ENCODE assay signal across 8 cellular contexts in the genomic region with DNA sequence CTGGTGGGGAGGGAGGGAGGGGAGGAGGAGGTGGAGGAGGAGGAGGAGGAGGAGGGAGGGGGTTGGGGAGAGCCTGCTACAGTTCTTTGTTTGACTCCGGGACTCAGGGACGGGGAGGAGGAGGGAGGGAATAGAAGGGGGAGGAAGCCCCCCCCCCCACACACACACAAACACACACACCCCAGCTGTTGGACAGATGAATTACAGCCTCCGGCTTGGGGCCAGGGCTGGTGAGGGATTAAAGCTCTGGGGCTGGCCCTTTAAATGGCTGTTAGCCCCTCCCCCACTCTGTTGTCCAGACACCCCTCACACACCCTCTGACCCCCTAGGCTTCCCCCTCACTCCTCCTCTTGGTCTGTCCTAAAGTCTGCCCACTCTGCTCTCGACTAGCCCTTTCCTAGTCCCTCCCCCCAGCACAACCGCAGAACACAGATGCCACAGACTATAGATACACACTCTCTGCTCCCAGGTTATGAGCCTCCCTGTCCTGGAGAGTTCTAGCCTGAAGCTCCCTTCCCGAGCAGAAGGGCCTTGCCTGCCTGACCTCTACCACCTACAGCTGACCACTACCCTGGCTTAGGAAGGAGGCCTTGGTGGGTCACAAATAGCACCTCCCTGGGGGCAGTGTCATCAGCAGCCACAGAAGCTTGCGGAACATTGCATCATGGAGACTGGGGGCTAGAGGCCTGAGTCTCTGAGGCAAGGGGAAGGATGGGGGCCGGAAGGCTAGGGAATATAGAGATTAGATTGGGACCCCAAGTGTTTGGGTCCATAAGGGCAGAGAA. TPM values are rescaled to one million over a fixed set of nuclear protein-coding genes. Genes with fewer than 3 reads are reported as not detected.
DNase-seq lines count a peak whose midpoint lies in the region; ATAC-seq and TF ChIP-seq lines count a peak whose summit lies in the region.

No MANE protein-coding gene starts in this region.

- H3K9me3 ChIP-seq in cardiac muscle cell (ENCODE audit: low read depth) = no peaks in the 10 kb centered on the region
- H3K9me3 ChIP-seq in adrenal gland (replicated peaks in 1 of 3) = no peaks in the 10 kb centered on the region
- H3K9me3 ChIP-seq in iPS-15b (ENCODE audit: control insufficient read depth, insufficient read depth, low read length) = no peaks in the 10 kb centered on the region
- H3K9me3 ChIP-seq in skeletal muscle tissue (ENCODE audit: control insufficient read depth in 3 of 3, low read length in 3 of 3) = no peaks in the 10 kb centered on the region

- TF ChIP-seq POLR2A in adrenal gland (IDR thresholded peaks at IDR 0.05) = no peak

- intact Hi-C loops in Right ventricle myocardium inferior (cut with DNase I) = no loop called here
- intact Hi-C loops in adrenal gland (cut with DNase I) = no loop called here

- H3K36me3 ChIP-seq in cardiac muscle cell = no peaks in the 10 kb centered on the region
- H3K36me3 ChIP-seq in adrenal gland (replicated peaks in 1 of 2) = no peaks in the 10 kb centered on the region
- H3K36me3 ChIP-seq in iPS-15b (ENCODE audit: control insufficient read depth, insufficient read depth, low read length) = no peaks in the 10 kb centered on the region
- peaks cover 0 to 4% (median 3%) of the 10 kb centered on the region in 3 donors for H3K36me3 ChIP-seq in skeletal muscle tissue (ENCODE audit: control insufficient read depth in 3 of 3, insufficient read depth in 3 of 3, low read length in 3 of 3)

- peak overlapping the region; percentile 84 for H3K4me3 ChIP-seq in cardiac muscle cell
- peak overlapping the region in 1 of 4 donors; percentile 34 for H3K4me3 ChIP-seq in adrenal gland
- H3K4me3 ChIP-seq in iPS-15b (ENCODE audit: low read depth, low read length) = peak overlapping the region; percentile 43
- H3K4me3 ChIP-seq in skeletal muscle tissue (ENCODE audit: low read length in 3 of 3) = peak overlapping the region; percentile 52 to 70 (median 55)

- WGBS in adrenal gland, 4 donors = 26 to 33% (median 29%) methylated on average over 5 to 8 of the region's 8 CpGs

- H3K27me3 ChIP-seq in cardiac muscle cell = no peaks in the 10 kb centered on the region
- no peaks in the 10 kb centered on the region for H3K27me3 ChIP-seq in adrenal gland
- H3K27me3 ChIP-seq in iPS-15b (ENCODE audit: control insufficient read depth, insufficient read depth, low read length) = peaks cover 39% of the 10 kb centered on the region
- no peaks in the 10 kb centered on the region for H3K27me3 ChIP-seq in skeletal muscle tissue (ENCODE audit: control insufficient read depth in 3 of 3, insufficient read depth in 3 of 3, low read length in 3 of 3)

- H3K9ac ChIP-seq in iPS-15b (ENCODE audit: low read depth, low read length) (no peak overlapping the region), skeletal muscle tissue (ENCODE audit: low read depth in 1 of 3, low read length in 3 of 3) (peak overlapping the region; percentile 52 to 82 (median 58))

- TF ChIP-seq CTCF in cardiac muscle cell (IDR thresholded peaks at IDR 0.05; ENCODE audit: low read depth, low read length) = no peak
- TF ChIP-seq CTCF in adrenal gland (IDR thresholded peaks at IDR 0.05) = no peak

- DNase-seq in cardiac muscle cell (ENCODE audit: low read depth in 1 of 2, low spot score in 1 of 2) = peak; percentile 70 to 89
- no peak for DNase-seq in Right ventricle myocardium inferior (ENCODE audit: missing footprints)
- DNase-seq in NCI-H510A (lab: John Stamatoyannopoulos, UW) = peak; percentile 54
- peak; percentile 41 to 66 (median 60) for DNase-seq in adrenal gland
- no peak for DNase-seq in AG08395 (ENCODE audit: low spot score)

- H3K4me1 ChIP-seq in cardiac muscle cell (ENCODE audit: low read depth) (peaks cover 25% of the 10 kb centered on the region), adrenal gland (replicated peaks in 1 of 2) (peaks cover 29 to 46% of the 10 kb centered on the region in 2 donors), iPS-15b (ENCODE audit: control insufficient read depth, insufficient read depth, low read length) (peaks cover 10% of the 10 kb centered on the region), skeletal muscle tissue (ENCODE audit: control insufficient read depth in 3 of 3, insufficient read depth in 3 of 3, low read length in 3 of 3) (peaks cover 54 to 69% (median 62%) of the 10 kb centered on the region in 3 donors)

- H3K27ac ChIP-seq in cardiac muscle cell = peak overlapping the region; percentile 87
- H3K27ac ChIP-seq in adrenal gland = peak overlapping the region in 3 of 5 donors; percentile 98 to 99 (median 99)
- H3K27ac ChIP-seq in skeletal muscle tissue (ENCODE audit: low read depth, low read length) = peak overlapping the region; percentile 79

- ATAC-seq in Right ventricle myocardium inferior = no peak
- no peak for ATAC-seq in HG03460 (IDR thresholded peaks at IDR 0.05; ENCODE audit: unreplicated experiment)

RNA-seq across cellular contexts. Expression of gene KDM6B, which starts 4.5 kb away (rescaled TPM):
- total RNA-seq in cardiac muscle cell = 11.1 and 20.8 TPM in 2 replicates
- 9.0 and 9.7 TPM in 2 replicates for polyA plus RNA-seq in cardiac muscle cell
- 25.0 TPM for total RNA-seq in Right ventricle myocardium inferior
- 10 to 100 TPM in 5 of 8 donors, 1 to 10 TPM in 3; 5.8 to 31.2 (median 15.1) TPM for total RNA-seq in adrenal gland
- 10 to 100 TPM in 2 of 3 donors, 1 to 10 TPM in 1; 2.2 to 35.9 (median 10.6) TPM for polyA plus RNA-seq in adrenal gland
- total RNA-seq in skeletal muscle tissue = 2.6 TPM

RNA-seq across cellular contexts. Expression of gene TMEM88, which starts 16.4 kb away (rescaled TPM):
- total RNA-seq in cardiac muscle cell (27.4 and 51.2 TPM in 2 replicates), Right ventricle myocardium inferior (35.4 TPM), adrenal gland (10 to 100 TPM; 14.9 to 52.8 (median 25.1) TPM), skeletal muscle tissue (7.3 TPM)
- polyA plus RNA-seq in cardiac muscle cell (31.3 and 66.1 TPM in 2 replicates), adrenal gland (100 to 1,000 TPM in 1 of 3 donors, 10 to 100 TPM in 1, 1 to 10 TPM in 1; 7.9 to 107 (median 70.9) TPM)

RNA-seq across cellular contexts. Expression of gene NAA38, which starts 18.9 kb away (rescaled TPM):
- 107 and 130 TPM in 2 replicates for total RNA-seq in cardiac muscle cell
- polyA plus RNA-seq in cardiac muscle cell = 158 and 168 TPM in 2 replicates
- total RNA-seq in Right ventricle myocardium inferior = 105 TPM
- total RNA-seq in adrenal gland = 100 to 1,000 TPM in 7 of 8 donors, 10 to 100 TPM in 1; 96.2 to 224 (median 122) TPM
- 100 to 1,000 TPM in 2 of 3 donors, 10 to 100 TPM in 1; 34.5 to 424 (median 329) TPM for polyA plus RNA-seq in adrenal gland
- 50.1 TPM for total RNA-seq in skeletal muscle tissue

RNA-seq across cellular contexts. Expression of gene CYB5D1, which starts 19.3 kb away (rescaled TPM):
- total RNA-seq in cardiac muscle cell (14.0 and 14.3 TPM in 2 replicates), Right ventricle myocardium inferior (21.7 TPM), adrenal gland (10 to 100 TPM in 7 of 8 donors, 1 to 10 TPM in 1; 9.1 to 24.4 (median 17.9) TPM), skeletal muscle tissue (3.7 TPM)
- polyA plus RNA-seq in cardiac muscle cell (10.7 and 13.7 TPM in 2 replicates), adrenal gland (10 to 100 TPM in 2 of 3 donors, 1 to 10 TPM in 1; 6.5 to 36.8 (median 10.2) TPM)

RNA-seq across cellular contexts. Expression of gene CHD3, which starts 50.1 kb away (rescaled TPM):
- total RNA-seq in cardiac muscle cell = 40.2 and 64.7 TPM in 2 replicates
- polyA plus RNA-seq in cardiac muscle cell = 15.9 and 19.7 TPM in 2 replicates
- 18.0 TPM for total RNA-seq in Right ventricle myocardium inferior
- total RNA-seq in adrenal gland = 100 to 1,000 TPM in 2 of 8 donors, 10 to 100 TPM in 6; 75.8 to 123 (median 91.5) TPM
- polyA plus RNA-seq in adrenal gland = 100 to 1,000 TPM in 2 of 3 donors, 10 to 100 TPM in 1; 43.8 to 326 (median 104) TPM
- total RNA-seq in skeletal muscle tissue = 76.2 TPM

Comparison
In these comparisons a context has a peak if more than half of its experiments do, and no peak if none do; other contexts are left out.
1. DNase-seq: peak in cardiac muscle cell (2 of 2), NCI-H510A (single experiment) and adrenal gland (7 of 7); none in Right ventricle myocardium inferior (single experiment) and AG08395 (single experiment).
2. Peak in every context shown above with its lines, with median percentiles within 50 percentile points of each other: H3K27ac ChIP-seq.